In the genomic region with DNA sequence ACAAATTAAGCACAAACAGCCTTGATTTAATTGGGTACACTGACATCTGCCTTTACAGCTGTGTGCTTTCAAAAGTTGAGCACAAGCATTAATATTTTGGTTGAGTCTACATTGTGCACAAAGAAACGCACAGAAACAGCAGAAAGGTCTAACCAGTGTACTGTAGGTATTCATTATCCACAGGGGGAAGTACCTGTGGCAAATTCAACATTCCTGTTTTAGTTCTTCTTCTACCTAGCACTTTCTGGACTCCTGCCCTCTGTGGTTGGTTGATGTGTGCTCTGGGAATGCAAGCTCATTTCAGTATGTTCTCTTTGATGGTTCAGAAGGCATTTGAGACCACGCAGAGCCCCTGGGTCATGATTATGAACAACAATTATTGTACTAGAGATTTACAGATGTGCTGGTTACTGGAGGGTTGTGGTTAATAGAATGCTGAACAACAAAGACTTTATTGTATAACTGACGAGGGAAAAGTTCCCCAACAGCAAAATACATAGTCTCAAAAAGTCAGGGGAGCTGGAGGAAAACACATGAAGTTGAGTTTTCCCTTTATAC, we compare ENCODE assay signal across 14 cellular contexts.
"Had no signal": no experiment of that assay in that cellular context is flagged by ENCODE, and none has a peak within 500 bp of the region (broad histone marks: within the 10 kb centered on the region; RNA-seq: fewer than 3 reads in every experiment).

No MANE protein-coding gene starts in this region.

- H3K27ac ChIP-seq: epithelial cell of prostate, left ventricle myocardium inferior, pancreas, sigmoid colon, tibial artery had no signal

- DNase-seq: activated CD4-positive, alpha-beta T cell treated with anti-CD3 and anti-CD28 coated beads for 36 hours; activated CD4-positive, alpha-beta T cell treated with anti-CD3 and anti-CD28 coated beads, Interleukin-2, amount 50 U/mL, for 48 hours; activated gamma-delta T cell; dermis blood vessel endothelial cell; foreskin fibroblast; glutamatergic neuron; left ventricle myocardium inferior; naive thymus-derived CD4-positive, alpha-beta T cell; pancreas; sigmoid colon; stimulated activated naive B cell treated with anti-CD40 and anti-IgM and Interleukin-4, amounts not matched to agents 10 μg/mL and 1 μg/mL and 100 μg/mL, for 72 hours; tibial artery had no signal

- ATAC-seq: activated CD4-positive, alpha-beta T cell treated with anti-CD3 and anti-CD28 coated beads for 36 hours; naive thymus-derived CD4-positive, alpha-beta T cell; stimulated activated naive B cell treated with anti-CD40 and anti-IgM and Interleukin-4, amounts not matched to agents 10 μg/mL and 1 μg/mL and 100 μg/mL, for 72 hours; WTC11 had no signal
